ENCODE assay signal across 8 cellular contexts in the genomic region with DNA sequence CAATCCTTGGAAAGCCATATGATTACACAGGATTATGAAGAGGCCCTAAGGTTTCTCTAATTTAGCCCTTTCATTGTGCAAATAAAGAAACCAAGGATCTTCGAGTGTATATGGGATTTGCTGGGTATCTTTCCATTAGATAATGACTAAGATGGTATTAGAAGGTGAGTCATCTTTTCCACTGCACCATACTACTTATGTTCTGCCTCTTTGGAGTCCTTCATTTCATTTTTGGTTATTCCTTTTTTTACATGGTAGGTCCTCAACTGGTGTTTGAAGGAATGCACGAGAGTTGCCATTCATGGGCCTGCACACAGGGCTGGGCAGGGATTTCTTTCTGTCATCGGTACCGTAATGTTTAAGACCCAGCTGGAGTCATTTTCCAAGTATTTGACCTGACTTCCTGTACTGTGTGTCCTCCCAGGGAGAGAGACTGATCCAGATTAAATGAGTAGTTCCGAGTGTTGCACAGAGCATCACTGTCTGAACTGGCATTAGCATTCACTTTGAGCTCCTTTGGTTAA.
A peak's percentile ranks its signal among the peaks of the same experiment; 100 is the strongest.
DNase-seq lines count a peak whose midpoint lies in the region; ATAC-seq and TF ChIP-seq lines count a peak whose summit lies in the region.

No MANE protein-coding gene starts in this region.

- WGBS in spleen, 5 donors, result 61 to 77% (median 69%) methylated on average over 5 of the region's 5 CpGs

- CTCF ChIA-PET in HEK293T (lab: Yijun Ruan, JAX), result no interaction called here

- ATAC-seq in GM18873 (IDR thresholded peaks at IDR 0.05; ENCODE audit: low FRiP score, unreplicated experiment), result no peak

- H3K9me3 ChIP-seq in spleen, result no peaks in the 10 kb centered on the region

- intact Hi-C loops in spleen (cut with DNase I; ENCODE audit: low total_unique reads), result no loop called here

- H3K36me3 ChIP-seq in spleen, result peaks cover 0 to 2% (median 0%) of the 10 kb centered on the region in 6 donors

- H3K4me3 ChIP-seq in HL-60 (replicated peaks; ENCODE audit: insufficient read depth, low read length) (no peak overlapping the region), spleen (no peak overlapping the region)

- TF ChIP-seq POLR2A in spleen (IDR thresholded peaks at IDR 0.05), result no peak

- no peaks in the 10 kb centered on the region for H3K27me3 ChIP-seq in HL-60 (ENCODE audit: insufficient read depth, poor library complexity, severe bottlenecking)
- no peaks in the 10 kb centered on the region for H3K27me3 ChIP-seq in spleen (replicated peaks in 1 of 7)

- peaks cover 0 to 76% (median 32%) of the 10 kb centered on the region in 6 donors for H3K4me1 ChIP-seq in spleen

- no peak for DNase-seq in HL-60 (ENCODE audit: low read depth in 1 of 2, low spot score in 1 of 2)
- peak; percentile 54 for DNase-seq in fibroblast of peridontal ligament (ENCODE audit: extremely low read depth)
- no peak for DNase-seq in spleen
- DNase-seq in kidney glomerular epithelial cell (lab: John Stamatoyannopoulos, UW), result no peak
- DNase-seq in activated CD4-positive, alpha-beta T cell treated with anti-CD3 and anti-CD28 coated beads for 48 hours, result no peak
- no peak for DNase-seq in HEK293T (ENCODE audit: extremely low spot score)

- H3K27ac ChIP-seq in HL-60 (replicated peaks), result peak overlapping the region; percentile 20; the same call in 1 of the 2 replicates
- peak overlapping the region; percentile 63 for H3K27ac ChIP-seq in VCaP
- peak overlapping the region; percentile 0 to 84 (median 76) for H3K27ac ChIP-seq in spleen

- POLR2A ChIA-PET in HEK293T (lab: Yijun Ruan, JAX), result interaction anchor here (1.2 kb wide), 2 partner anchors 116 to 169 kb away, joined by 3 to 4 read pairs; no protein-coding TSS in a partner anchor

- TF ChIP-seq CTCF in HL-60 (IDR thresholded peaks at IDR 0.05; ENCODE audit: insufficient read depth, low read length) (no peak), VCaP (conservative IDR thresholded peaks at IDR 0.05) (no peak), spleen (IDR thresholded peaks at IDR 0.05 in 8 of 11, conservative IDR thresholded peaks at IDR 0.05 in 3 of 11) (no peak)

TF ChIP-seq in HEK293T, 16 proteins besides CTCF, POLR2A, EP300 and RAD21:
- TF ChIP-seq SP1 (IDR thresholded peaks at IDR 0.05) (no peak), FOXA1 (IDR thresholded peaks at IDR 0.05) (no peak), LEF1 (IDR thresholded peaks at IDR 0.05; ENCODE audit: borderline replicate concordance) (no peak), SUZ12 (IDR thresholded peaks at IDR 0.05) (no peak), CTBP1 (IDR thresholded peaks at IDR 0.05; ENCODE audit: borderline replicate concordance) (no peak), PKNOX1 (IDR thresholded peaks at IDR 0.05) (no peak), TARDBP (IDR thresholded peaks at IDR 0.05) (no peak), NFRKB (IDR thresholded peaks at IDR 0.05) (no peak), ZNF384 (IDR thresholded peaks at IDR 0.05) (no peak)

Comparison
In these comparisons a context has a peak if more than half of its experiments do, and no peak if none do; other contexts are left out.
1. H3K27ac ChIP-seq: peak in every context shown above with its lines; median percentile 76 in spleen; 63 in VCaP; 20 in HL-60.